Comparison of ENCODE assay signal across 14 cellular contexts in genomic region chr5:177399903-177400868, GRCh38. TPM values are rescaled to one million over a fixed set of nuclear protein-coding genes. Genes with fewer than 3 reads are reported as not detected.
A peak's percentile ranks its signal among the peaks of the same experiment; 100 is the strongest.
DNase-seq lines count a peak whose midpoint lies in the region; ATAC-seq and TF ChIP-seq lines count a peak whose summit lies in the region.
"Had no signal": no experiment of that assay in that cellular context is flagged by ENCODE, and none has a peak within 500 bp of the region (broad histone marks: within the 10 kb centered on the region; RNA-seq: fewer than 3 reads in every experiment).

PFN3 (minus strand) TSS chr5:177400661; CDS start chr5:177400576, 85 bp downstream.

- intact Hi-C loops in left colon (cut with DNase I, micrococcal nuclease) = loop anchor here in 1 of 2 donors (5.0 kb wide), 1 partner anchor 52 kb away; no protein-coding TSS in a partner anchor
- intact Hi-C loops in testis (cut with DNase I; ENCODE audit: low total_unique reads) = loop anchor here (5.0 to 10.0 kb wide), 2 partner anchors 57 to 105 kb away; partner anchors contain the start of gene DOK3

- peaks cover 21% of the 10 kb centered on the region for H3K4me1 ChIP-seq in testis
- H3K4me1 ChIP-seq: foreskin keratinocyte had no signal

- WGBS in testis, 2 donors = 13 to 19% methylated on average over 45 to 85 of the region's 95 CpGs

- TF ChIP-seq CTCF in choroid plexus epithelial cell (conservative IDR thresholded peaks at IDR 0.05; ENCODE audit: low read depth, low read length) (peak; percentile 5), testis (IDR thresholded peaks at IDR 0.05) (peak in 1 of 3 experiments; percentile 24)

- no peaks in the 10 kb centered on the region for H3K27me3 ChIP-seq in testis

- H3K36me3 ChIP-seq in testis (ENCODE audit: low read depth, missing control alignments) = no peaks in the 10 kb centered on the region

- H3K9me3 ChIP-seq in testis = no peaks in the 10 kb centered on the region
- H3K9me3 ChIP-seq: SK-N-SH had no signal

- H3K27ac ChIP-seq in testis = no peak within 1 kb of the TSS
- H3K27ac ChIP-seq: foreskin keratinocyte had no signal

- peak; percentile 44 for ATAC-seq in left colon
- no peak for ATAC-seq in GM19455 (IDR thresholded peaks at IDR 0.05; ENCODE audit: unreplicated experiment)
- ATAC-seq: foreskin keratinocyte had no signal

- peak; percentile 19 for DNase-seq in stimulated activated CD4-positive, alpha-beta T cell treated with anti-CD3 and anti-CD28 coated beads, Interleukin-15, amount 100 ng/mL, for 24 hours
- no peak for DNase-seq in stimulated activated CD4-positive, alpha-beta T cell treated with anti-CD3 and anti-CD28 coated beads, Interleukin-12 subunit alpha, Interleukin-12 subunit beta, amount 100 ng/mL, for 4 hours
- DNase-seq in choroid plexus epithelial cell (ENCODE audit: low read depth) = no peak
- peak; percentile 82 to 86 for DNase-seq in left colon
- peak; percentile 84 for DNase-seq in testis
- DNase-seq in stimulated activated CD4-positive, alpha-beta T cell treated with anti-CD3 and anti-CD28 coated beads, Interleukin-1b, Interleukin-23, amount 100 ng/mL, for 48 hours = no peak
- DNase-seq in H4 (ENCODE audit: low spot score) = no peak
- DNase-seq: activated naive CD8-positive, alpha-beta T cell treated with anti-CD3 and anti-CD28 coated beads, Interleukin-2, amount 10 ng/mL, durations not matched to agents 7 days and 5 days; DMS153; foreskin keratinocyte; immature natural killer cell; NCI-H1417 treated with DMSO at 0.1 percent for 48 hours had no signal

- TF ChIP-seq POLR2A in testis (IDR thresholded peaks at IDR 0.05) = no peak

- H3K4me3 ChIP-seq in choroid plexus epithelial cell (ENCODE audit: low read depth, low read length) (no peak within 1 kb of the TSS), testis (peak within 1 kb of the TSS; percentile 42 to 57)

RNA-seq across cellular contexts. Expression of gene PFN3, which starts in this region (rescaled TPM):
- total RNA-seq in left colon = not detected
- 10 to 100 TPM; 27.5 to 45.7 TPM for total RNA-seq in testis
- polyA plus RNA-seq in testis (ENCODE audit: insufficient read depth, low read depth, low replicate concordance) = 7.4 TPM
- not detected in 2 replicates for total RNA-seq in H4 (2014; rRNA removed; shearing (Covaris generic))
- total RNA-seq: activated naive CD8-positive, alpha-beta T cell treated with anti-CD3 and anti-CD28 coated beads, Interleukin-2, amount 10 ng/mL, durations not matched to agents 7 days and 5 days; foreskin keratinocyte had no signal
- polyA plus RNA-seq: foreskin keratinocyte, immature natural killer cell, SK-N-SH had no signal

Comparison
In these comparisons a context has a peak if more than half of its experiments do, and no peak if none do; other contexts are left out.
1. RNA of gene PFN3 (total RNA-seq): 27.5 to 45.7 TPM in testis; not detected in left colon and not detected in H4; every median in the first group is over 10 times any median in the second.
2. DNase-seq: peak in stimulated activated CD4-positive, alpha-beta T cell treated with anti-CD3 and anti-CD28 coated beads, Interleukin-15, amount 100 ng/mL, for 24 hours (single experiment) and testis (single experiment); none in stimulated activated CD4-positive, alpha-beta T cell treated with anti-CD3 and anti-CD28 coated beads, Interleukin-12 subunit alpha, Interleukin-12 subunit beta, amount 100 ng/mL, for 4 hours (single experiment), choroid plexus epithelial cell (single experiment), stimulated activated CD4-positive, alpha-beta T cell treated with anti-CD3 and anti-CD28 coated beads, Interleukin-1b, Interleukin-23, amount 100 ng/mL, for 48 hours (single experiment) and H4 (single experiment).
3. Peak in DNase-seq and ATAC-seq in left colon; RNA of the gene not detected or under 1 TPM.